In genomic region chr10:49106451-49106850, GRCh38 we compare ENCODE assay signal across 21 cellular contexts. TPM values are rescaled to one million over a fixed set of nuclear protein-coding genes. Genes with fewer than 3 reads are reported as not detected.
DNase-seq lines count a peak whose midpoint lies in the region; ATAC-seq and TF ChIP-seq lines count a peak whose summit lies in the region.
"Had no signal": no experiment of that assay in that cellular context is flagged by ENCODE, and none has a peak within 500 bp of the region (broad histone marks: within the 10 kb centered on the region; RNA-seq: fewer than 3 reads in every experiment).

No MANE protein-coding gene starts in this region.

- H3K9me3 ChIP-seq in mammary epithelial cell (replicated peaks; ENCODE audit: insufficient read depth, low read length): no peaks in the 10 kb centered on the region
- no peaks in the 10 kb centered on the region for H3K9me3 ChIP-seq in fibroblast of lung (ENCODE audit: control insufficient read depth, insufficient read depth, low read depth, low read length)
- H3K9me3 ChIP-seq: A549, gastrocnemius medialis had no signal

- TF ChIP-seq CTCF in MCF 10A (IDR thresholded peaks at IDR 0.05; ENCODE audit: unreplicated experiment) (no peak), mammary epithelial cell (conservative IDR thresholded peaks at IDR 0.05 in 1 of 2, IDR thresholded peaks at IDR 0.05 in 1 of 2; ENCODE audit: extremely low read depth in 1 of 2, insufficient read depth in 1 of 2, low read depth in 1 of 2, low read length in 2 of 2) (no peak), fibroblast of lung (conservative IDR thresholded peaks at IDR 0.05 in 1 of 2, IDR thresholded peaks at IDR 0.05 in 1 of 2; ENCODE audit: low read depth in 1 of 2, low read length in 2 of 2) (no peak)

- H3K4me3 Mint-ChIP-seq in MCF 10A (ENCODE audit: unreplicated experiment): no peak overlapping the region
- H3K4me3 Mint-ChIP-seq: activated CD8-positive, alpha-beta T cell treated with anti-CD3 and anti-CD28 coated beads, Interleukin-2, amount 10 ng/mL, durations not matched to agents 7 days and 5 days; naive thymus-derived CD8-positive, alpha-beta T cell had no signal

- H3K27me3 ChIP-seq in mammary epithelial cell (ENCODE audit: insufficient read depth, low read length) (no peaks in the 10 kb centered on the region), fibroblast of lung (ENCODE audit: control insufficient read depth, insufficient read depth, low read length) (no peaks in the 10 kb centered on the region)
- H3K27me3 ChIP-seq: gastrocnemius medialis had no signal

- H3K4me3 ChIP-seq in mammary epithelial cell (replicated peaks in 1 of 3; ENCODE audit: insufficient read depth in 1 of 3, low read depth in 2 of 3, low read length in 3 of 3) (no peak overlapping the region), fibroblast of lung (replicated peaks in 1 of 4; ENCODE audit: control extremely low read depth in 1 of 4, insufficient read depth in 1 of 4, low read depth in 3 of 4, low read length in 4 of 4) (no peak overlapping the region), urinary bladder (ENCODE audit: low read depth, low read length) (no peak overlapping the region)
- H3K4me3 ChIP-seq: A549, gastrocnemius medialis had no signal

- no peaks in the 10 kb centered on the region for H3K4me1 ChIP-seq in mammary epithelial cell (ENCODE audit: insufficient read depth, low read length)
- H3K4me1 ChIP-seq in fibroblast of lung (ENCODE audit: control insufficient read depth, extremely low read depth, insufficient read depth, low read length): peaks cover 18% of the 10 kb centered on the region
- no peaks in the 10 kb centered on the region for H3K4me1 ChIP-seq in urinary bladder (ENCODE audit: insufficient read depth)
- H3K4me1 ChIP-seq: A549 had no signal

- no peaks in the 10 kb centered on the region for H3K36me3 ChIP-seq in mammary epithelial cell (ENCODE audit: insufficient read depth, low read length)
- peaks cover 1% of the 10 kb centered on the region for H3K36me3 ChIP-seq in fibroblast of lung (ENCODE audit: control insufficient read depth, insufficient read depth, low read length)
- no peaks in the 10 kb centered on the region for H3K36me3 ChIP-seq in urinary bladder (ENCODE audit: insufficient read depth)
- H3K36me3 ChIP-seq: gastrocnemius medialis had no signal

- H3K9ac ChIP-seq in mammary epithelial cell (ENCODE audit: insufficient read depth, low read length) (no peak overlapping the region), fibroblast of lung (ENCODE audit: insufficient read depth, low read length) (no peak overlapping the region)

- H3K27ac Mint-ChIP-seq in MCF 10A (ENCODE audit: low read depth, unreplicated experiment): no peak overlapping the region
- H3K27ac Mint-ChIP-seq: activated CD8-positive, alpha-beta T cell treated with anti-CD3 and anti-CD28 coated beads, Interleukin-2, amount 10 ng/mL, durations not matched to agents 7 days and 5 days; naive thymus-derived CD8-positive, alpha-beta T cell had no signal

- DNase-seq in MCF 10A (ENCODE audit: unreplicated experiment) (peak; percentile 18), mammary epithelial cell (no peak), fibroblast of lung (ENCODE audit: low read depth in 2 of 2) (peak in 1 of 2 donors; percentile 9), midbrain (lab: John Stamatoyannopoulos, UW) (peak; percentile 61), T-helper 1 cell (no peak), ACHN (no peak)
- DNase-seq: activated CD8-positive, alpha-beta T cell treated with anti-CD3 and anti-CD28 coated beads, Interleukin-2, amount 10 ng/mL, durations not matched to agents 7 days and 5 days; activated effector memory CD4-positive, alpha-beta T cell treated with Interleukin-2 at 50 U/mL for 16 hours; effector CD8-positive, alpha-beta T cell; gastrocnemius medialis; HCEC 1CT; kidney; naive thymus-derived CD8-positive, alpha-beta T cell; NCI-H2107; NK-92 treated with Interleukin-12 subunit alpha and Interleukin-12 subunit beta, amount 100 ng/mL, for 24 hours; SIG-M5; stimulated activated naive CD8-positive, alpha-beta T cell treated with anti-CD3 and anti-CD28 coated beads, Interleukin-15, Interleukin-2, amounts not matched to agents 100 U/mL and 50 U/mL, for 24 hours; T1000 had no signal

- no peaks in the 10 kb centered on the region for H3K79me2 ChIP-seq in mammary epithelial cell (ENCODE audit: insufficient read depth, low read length)
- H3K79me2 ChIP-seq in fibroblast of lung (ENCODE audit: control insufficient read depth, insufficient read depth, low read length): no peaks in the 10 kb centered on the region

- dilution Hi-C loops in mammary epithelial cell (cut with HindIII; ENCODE audit: low sequenced_read_pairs): no loop called here

- no peaks in the 10 kb centered on the region for H3K36me3 Mint-ChIP-seq in MCF 10A (ENCODE audit: insufficient read depth, unreplicated experiment)
- H3K36me3 Mint-ChIP-seq: naive thymus-derived CD8-positive, alpha-beta T cell had no signal

- ATAC-seq in HG03565 (IDR thresholded peaks at IDR 0.05; ENCODE audit: unreplicated experiment): no peak
- ATAC-seq: A549; activated CD8-positive, alpha-beta T cell treated with anti-CD3 and anti-CD28 coated beads, Interleukin-2, amount 10 ng/mL, durations not matched to agents 7 days and 5 days; gastrocnemius medialis; naive thymus-derived CD8-positive, alpha-beta T cell; stimulated activated naive CD8-positive, alpha-beta T cell treated with anti-CD3 and anti-CD28 coated beads, Interleukin-15, Interleukin-2, amounts not matched to agents 100 U/mL and 50 U/mL, for 24 hours had no signal

- POLR2A ChIA-PET in MCF 10A (lab: Yijun Ruan, JAX): interaction anchor here (0.6 kb wide), 1 partner anchor 1493 kb away, joined by 3 read pairs; no protein-coding TSS in a partner anchor

- H3K4me1 Mint-ChIP-seq in MCF 10A (ENCODE audit: insufficient read depth, unreplicated experiment): no peaks in the 10 kb centered on the region

- H3K9me3 Mint-ChIP-seq in MCF 10A (ENCODE audit: unreplicated experiment): no peaks in the 10 kb centered on the region

- H2AFZ ChIP-seq in mammary epithelial cell (ENCODE audit: low read depth, low read length) (no peak overlapping the region), fibroblast of lung (ENCODE audit: low read length) (no peak overlapping the region)

- BruUV-seq in MCF 10A (replicated peaks; lab: Mats Ljungman, UMichigan) (no TSS peak), mammary epithelial cell (replicated peaks; lab: Mats Ljungman, UMichigan) (no TSS peak)

- H3K27ac ChIP-seq in mammary epithelial cell (ENCODE audit: insufficient read depth, low read depth, low read length): no peak overlapping the region
- H3K27ac ChIP-seq in fibroblast of lung (ENCODE audit: insufficient read depth, low read length): no peak overlapping the region
- peak overlapping the region; percentile 0 for H3K27ac ChIP-seq in urinary bladder (ENCODE audit: low read depth)
- H3K27ac ChIP-seq: A549, gastrocnemius medialis had no signal

- H4K20me1 ChIP-seq in mammary epithelial cell (ENCODE audit: insufficient read depth, low read length): no peaks in the 10 kb centered on the region
- no peaks in the 10 kb centered on the region for H4K20me1 ChIP-seq in fibroblast of lung (ENCODE audit: control insufficient read depth, extremely low read depth, insufficient read depth, low read length)

- H3K4me2 ChIP-seq in mammary epithelial cell (ENCODE audit: insufficient read depth, low read depth, low read length) (no peak overlapping the region), fibroblast of lung (ENCODE audit: extremely low read depth, insufficient read depth, low read length) (peak overlapping the region; percentile 21)
- H3K4me2 ChIP-seq: A549 had no signal

- in situ Hi-C loops in mammary epithelial cell (cut with MboI; ENCODE audit: low sequenced_read_pairs in 2 of 2) (no loop called here), ACHN (cut with HindIII; ENCODE audit: low pct_ligation_motif_present, low pct_unique_long_range_greater_than_20kb, low sequenced_read_pairs) (no loop called here)

- 32% methylated on average over 6 of the region's 7 CpGs for WGBS in mammary epithelial cell (ENCODE audit: low coverage, missing lambda C conversion rate)
- 23% methylated on average over 7 of the region's 7 CpGs for WGBS in urinary bladder

- H3K27me3 Mint-ChIP-seq in MCF 10A (ENCODE audit: insufficient read depth, unreplicated experiment): peaks cover 27% of the 10 kb centered on the region

- CTCF ChIA-PET in MCF 10A (lab: Yijun Ruan, JAX): no interaction called here
- CTCF ChIA-PET in mammary epithelial cell (lab: Charles Lee; ENCODE audit: low non-redundant PET): no interaction called here

- intact Hi-C loops in MCF 10A (cut with micrococcal nuclease): no loop called here
- intact Hi-C loops in mammary epithelial cell (cut with micrococcal nuclease): no loop called here

RNA-seq across cellular contexts. Expression of gene VSTM4, which starts 8.9 kb away (rescaled TPM):
- total RNA-seq in MCF 10A (2022) (not detected in 2 replicates), mammary epithelial cell (under 1 TPM in 1 of 2 donors, not detected in 1; under 0.01 TPM), fibroblast of lung (4.4 and 8.1 TPM in 2 replicates), urinary bladder (60.2 TPM)
- polyA plus RNA-seq in mammary epithelial cell (not detected), fibroblast of lung (4.5 and 27.9 TPM in 2 replicates), urinary bladder (18.7 TPM)
- polyA minus RNA-seq in mammary epithelial cell (not detected), fibroblast of lung (ENCODE audit: low replicate concordance) (3.7 and 19.5 TPM in 2 replicates)
- 4.1 and 25.2 TPM in 2 replicates for polyA plus RNA-seq in fibroblast of lung (2012)
- total RNA-seq: activated CD8-positive, alpha-beta T cell treated with anti-CD3 and anti-CD28 coated beads, Interleukin-2, amount 10 ng/mL, durations not matched to agents 7 days and 5 days; naive thymus-derived CD8-positive, alpha-beta T cell had no signal

RNA-seq across cellular contexts. Expression of gene FAM170B, which starts 27.4 kb away (rescaled TPM):
- not detected in 2 replicates for total RNA-seq in MCF 10A (2022)
- total RNA-seq in mammary epithelial cell: not detected
- polyA plus RNA-seq in mammary epithelial cell: not detected
- polyA minus RNA-seq in mammary epithelial cell: not detected
- total RNA-seq in fibroblast of lung: not detected in 2 replicates
- not detected in 2 replicates for polyA plus RNA-seq in fibroblast of lung
- not detected in 2 replicates for polyA plus RNA-seq in fibroblast of lung (2012)
- polyA minus RNA-seq in fibroblast of lung (ENCODE audit: low replicate concordance): not detected in 2 replicates
- total RNA-seq in urinary bladder: not detected
- not detected for polyA plus RNA-seq in urinary bladder
- total RNA-seq: activated CD8-positive, alpha-beta T cell treated with anti-CD3 and anti-CD28 coated beads, Interleukin-2, amount 10 ng/mL, durations not matched to agents 7 days and 5 days; gastrocnemius medialis; kidney; naive thymus-derived CD8-positive, alpha-beta T cell had no signal
- polyA plus RNA-seq: A549; naive thymus-derived CD8-positive, alpha-beta T cell had no signal

Comparison
In these comparisons a context has a peak if more than half of its experiments do, and no peak if none do; other contexts are left out.
1. DNase-seq: peak in MCF 10A (single experiment) and midbrain (single experiment); none in mammary epithelial cell (single experiment), T-helper 1 cell (0 of 5) and ACHN (single experiment).